In genomic region chr2:229920011-229920781, GRCh38 we compare ENCODE assay signal across 8 cellular contexts. TPM values are rescaled to one million over a fixed set of nuclear protein-coding genes. Genes with fewer than 3 reads are reported as not detected.
DNase-seq lines count a peak whose midpoint lies in the region; ATAC-seq and TF ChIP-seq lines count a peak whose summit lies in the region.

No MANE protein-coding gene starts in this region.

- no peak for TF ChIP-seq RAD21 in HCT116 (IDR thresholded peaks at IDR 0.05; ENCODE audit: low read depth)
- no peak for TF ChIP-seq RAD21 in neural cell (conservative IDR thresholded peaks at IDR 0.05)

- peaks cover 14 to 17% of the 10 kb centered on the region in 2 experiments; a peak in 3 of 4 replicates for H3K4me1 ChIP-seq in HCT116 (ENCODE audit: control insufficient read depth in 1 of 2, insufficient read depth in 2 of 2, low read length in 2 of 2)

- H3K4me3 ChIP-seq in HCT116 (replicated peaks in 1 of 2; ENCODE audit: low read depth in 1 of 2, low read length in 2 of 2) (peak overlapping the region; percentile 77 to 94), neural cell (ENCODE audit: low read length) (peak overlapping the region; percentile 85)

- BruUV-seq in HCT116 (replicated peaks; lab: Mats Ljungman, UMichigan), result TSS peak; percentile 52

- no peak for TF ChIP-seq POLR2A in HCT116 (IDR thresholded peaks at IDR 0.05; ENCODE audit: borderline replicate concordance, extremely low read depth, insufficient read depth, insufficient read length)

- peak overlapping the region; percentile 73 for H3K9ac ChIP-seq in HCT116 (ENCODE audit: low read length)
- H3K9ac ChIP-seq in neural cell (ENCODE audit: low read length), result peak overlapping the region; percentile 98

- CTCF ChIA-PET in HCT116 (lab: Charles Lee), result no interaction called here

- H3K27me3 Mint-ChIP-seq in endothelial cell (ENCODE audit: unreplicated experiment), result peaks cover 19% of the 10 kb centered on the region

- H3K9me3 ChIP-seq in HCT116 (ENCODE audit: control insufficient read depth in 1 of 2, insufficient read depth in 1 of 2, low read depth in 1 of 2, low read length in 2 of 2) (no peaks in the 10 kb centered on the region), neural cell (ENCODE audit: low read length) (no peaks in the 10 kb centered on the region)

- no peaks in the 10 kb centered on the region for H3K9me3 Mint-ChIP-seq in endothelial cell (ENCODE audit: unreplicated experiment)

- intact Hi-C loops in HCT116 (cut with micrococcal nuclease), result loop anchor here (5.0 to 10.0 kb wide), 2 partner anchors 692 to 875 kb away; no protein-coding TSS in a partner anchor

- POLR2A ChIA-PET in HCT116 (lab: Charles Lee), result no interaction called here

- H3K9me2 ChIP-seq in HCT116 (ENCODE audit: insufficient read depth), result no peaks in the 10 kb centered on the region
- no peaks in the 10 kb centered on the region for H3K9me2 ChIP-seq in neural cell (ENCODE audit: insufficient read depth, low read length)

- H3K36me3 Mint-ChIP-seq in endothelial cell (ENCODE audit: low read depth, unreplicated experiment), result peaks cover 15% of the 10 kb centered on the region

- H3K79me2 ChIP-seq in HCT116 (ENCODE audit: insufficient read depth, low read length), result peaks cover 83% of the 10 kb centered on the region
- H3K79me2 ChIP-seq in neural cell (replicated peaks; ENCODE audit: insufficient read depth, low read length), result peaks cover 61% of the 10 kb centered on the region

- RAD21 ChIA-PET in HCT116 (lab: Charles Lee; ENCODE audit: low non-redundant PET in 1 of 2, low total read pairs in 2 of 2, uncharacterized antibody in 2 of 2, unreplicated experiment in 2 of 2), result no interaction called here

- peak overlapping the region; percentile 98 for H3K27ac Mint-ChIP-seq in endothelial cell (ENCODE audit: unreplicated experiment)

- H2AFZ ChIP-seq in HCT116 (ENCODE audit: low read depth, low read length, poor library complexity, severe bottlenecking) (no peak overlapping the region), neural cell (ENCODE audit: low read depth, low read length) (no peak overlapping the region)

- H3K27ac ChIP-seq in 22Rv1 (peak overlapping the region; percentile 93; the same call in 1 of the 2 replicates), HCT116 (ENCODE audit: low read depth, low read length) (no peak overlapping the region), neural cell (ENCODE audit: low read length) (peak overlapping the region; percentile 99)

- H3K36me3 ChIP-seq in HCT116 (ENCODE audit: control insufficient read depth in 1 of 2, insufficient read depth in 2 of 2, low read length in 2 of 2) (peaks cover 0 to 7% of the 10 kb centered on the region in 2 experiments; a peak in 1 of 4 replicates), neural cell (ENCODE audit: insufficient read depth, low read length) (no peaks in the 10 kb centered on the region)

- peak overlapping the region; percentile 100 for H3K4me3 Mint-ChIP-seq in endothelial cell (ENCODE audit: unreplicated experiment)

- TF ChIP-seq EP300 in neural cell (conservative IDR thresholded peaks at IDR 0.05; ENCODE audit: poor library complexity, severe bottlenecking), result no peak

- peaks cover 6% of the 10 kb centered on the region; the same call in 1 of the 2 replicates for H4K20me1 ChIP-seq in HCT116 (ENCODE audit: insufficient read depth)
- no peaks in the 10 kb centered on the region for H4K20me1 ChIP-seq in neural cell (ENCODE audit: insufficient read depth)

- ATAC-seq in HCT116 (no peak), HG03135 (IDR thresholded peaks at IDR 0.05; ENCODE audit: unreplicated experiment) (no peak), HG03469 (IDR thresholded peaks at IDR 0.05; ENCODE audit: unreplicated experiment) (no peak)

- H3K27me3 ChIP-seq in HCT116 (ENCODE audit: insufficient read depth, low read length), result no peaks in the 10 kb centered on the region
- no peaks in the 10 kb centered on the region for H3K27me3 ChIP-seq in neural cell (ENCODE audit: insufficient read depth, low read depth, low read length)

- DNase-seq in HCT116 (ENCODE audit: low read depth, low spot score) (no peak), endothelial cell (ENCODE audit: low spot score) (peak; percentile 12), GM13976 (ENCODE audit: low spot score) (no peak)
- peak; percentile 41 for DNase-seq in activated CD4-positive, alpha-beta T cell treated with anti-CD3 and anti-CD28 coated beads, Interleukin-2, amount 50 U/mL, for 1 hour

- TF ChIP-seq CTCF in 22Rv1 (IDR thresholded peaks at IDR 0.05) (no peak), HCT116 (IDR thresholded peaks at IDR 0.05 in 2 of 3, conservative IDR thresholded peaks at IDR 0.05 in 1 of 3; ENCODE audit: borderline replicate concordance in 1 of 3, insufficient read depth in 1 of 3, low read depth in 2 of 3, low read length in 2 of 3) (no peak), endothelial cell (IDR thresholded peaks at IDR 0.05; ENCODE audit: unreplicated experiment) (no peak), neural cell (IDR thresholded peaks at IDR 0.05; ENCODE audit: poor library complexity, severe bottlenecking) (no peak), GM13976 (IDR thresholded peaks at IDR 0.05; ENCODE audit: borderline replicate concordance, control extremely low read depth, extremely low read depth, insufficient read depth, missing control alignments) (no peak)

- peak overlapping the region; percentile 97 for H3K4me2 ChIP-seq in HCT116 (ENCODE audit: low read length)
- H3K4me2 ChIP-seq in neural cell (ENCODE audit: low read length), result peak overlapping the region; percentile 87

- in situ Hi-C loops in GM13976 (cut with MboI; ENCODE audit: low sequenced_read_pairs, unreplicated experiment), result no loop called here

- peaks cover 28% of the 10 kb centered on the region for H3K4me1 Mint-ChIP-seq in endothelial cell (ENCODE audit: unreplicated experiment)

- peaks cover 3% of the 10 kb centered on the region for H3F3A ChIP-seq in neural cell (ENCODE audit: insufficient read depth, low read length, poor library complexity, severe bottlenecking)

TF ChIP-seq in HCT116, 20 proteins besides CTCF, POLR2A, EP300 and RAD21:
- TF ChIP-seq CBX3 (IDR thresholded peaks at IDR 0.05; ENCODE audit: low read depth) (no peak), SRF (IDR thresholded peaks at IDR 0.05; ENCODE audit: low read depth) (no peak)

TF ChIP-seq in neural cell, 6 proteins besides CTCF, POLR2A, EP300 and RAD21:
- no peak for TF ChIP-seq SMC3 (conservative IDR thresholded peaks at IDR 0.05; ENCODE audit: poor library complexity)
- TF ChIP-seq EZH2 (IDR thresholded peaks at IDR 0.05; ENCODE audit: borderline replicate concordance, insufficient read depth, low read length, poor library complexity, severe bottlenecking), result no peak
- no peak for TF ChIP-seq MXI1 (conservative IDR thresholded peaks at IDR 0.05; ENCODE audit: poor library complexity, severe bottlenecking)
- no peak for TF ChIP-seq TAF1 (IDR thresholded peaks at IDR 0.05; ENCODE audit: low read depth)
- no peak for TF ChIP-seq POLR2AphosphoS5 (IDR thresholded peaks at IDR 0.05)
- TF ChIP-seq REST (IDR thresholded peaks at IDR 0.05; ENCODE audit: borderline replicate concordance), result no peak
TF ChIP-seq in neural cell: peak in this region for 0.

RNA-seq across cellular contexts. Expression of gene TRIP12, which starts 1.6 kb away (rescaled TPM):
- total RNA-seq in HCT116 (2021; ENCODE audit: unreplicated experiment), result 175 TPM
- polyA plus RNA-seq in HCT116 (2012), result 69.1 and 77.1 TPM in 2 replicates
- total RNA-seq in endothelial cell (ENCODE audit: unreplicated experiment), result 363 TPM
- polyA plus RNA-seq in neural cell, result 57.2 and 57.8 TPM in 2 replicates
- polyA minus RNA-seq in neural cell, result 247 and 336 TPM in 2 replicates

RNA-seq across cellular contexts. Expression of gene FBXO36, which starts 2.1 kb away (rescaled TPM):
- 3.8 TPM for total RNA-seq in HCT116 (2021; ENCODE audit: unreplicated experiment)
- 1.8 and 2.1 TPM in 2 replicates for polyA plus RNA-seq in HCT116 (2012)
- total RNA-seq in endothelial cell (ENCODE audit: unreplicated experiment), result 3.6 TPM
- 5.4 and 6.3 TPM in 2 replicates for polyA plus RNA-seq in neural cell
- 10.2 and 11.2 TPM in 2 replicates for polyA minus RNA-seq in neural cell

Comparison
In these comparisons a context has a peak if more than half of its experiments do, and no peak if none do; other contexts are left out.
1. DNase-seq: peak in activated CD4-positive, alpha-beta T cell treated with anti-CD3 and anti-CD28 coated beads, Interleukin-2, amount 50 U/mL, for 1 hour (single experiment) and endothelial cell (single experiment); none in HCT116 (single experiment) and GM13976 (single experiment).